Comparison of ENCODE assay signal across 9 cellular contexts in the genomic region with DNA sequence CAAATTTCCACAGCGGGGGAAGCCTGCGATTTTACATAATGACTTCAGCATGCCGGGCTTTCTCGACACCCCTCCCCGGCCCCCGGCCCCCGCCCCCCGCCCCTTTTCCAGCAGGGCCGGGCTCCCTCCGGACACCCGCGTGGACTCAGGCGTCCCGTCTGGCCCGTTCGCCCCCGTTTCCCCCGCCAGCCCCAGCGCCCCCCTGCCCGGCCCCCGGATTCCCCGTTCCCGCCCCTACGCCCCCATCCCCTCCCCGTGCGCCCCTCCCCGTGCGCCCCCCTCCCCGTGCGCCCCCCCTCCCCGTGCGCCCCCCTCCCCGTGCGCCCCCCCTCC. TPM values are rescaled to one million over a fixed set of nuclear protein-coding genes. Genes with fewer than 3 reads are reported as not detected.
DNase-seq lines count a peak whose midpoint lies in the region; ATAC-seq, FAIRE-seq and TF ChIP-seq lines count a peak whose summit lies in the region.
"Had no signal": no experiment of that assay in that cellular context is flagged by ENCODE, and none has a peak within 500 bp of the region (broad histone marks: within the 10 kb centered on the region; RNA-seq: fewer than 3 reads in every experiment).

No MANE protein-coding gene starts in this region.

- no peaks in the 10 kb centered on the region for H3K9me3 Mint-ChIP-seq in CD4-positive, alpha-beta T cell

- H2AFZ ChIP-seq in Loucy (ENCODE audit: low read length), result no peak overlapping the region; the same call in 1 of the 2 replicates
- no peak overlapping the region for H2AFZ ChIP-seq in endothelial cell of umbilical vein (ENCODE audit: low read depth, low read length)

- POLR2A ChIA-PET in CD4-positive, alpha-beta T cell (lab: Charles Lee), result interaction anchor here (0.7 to 5.3 kb wide), 4 partner anchors 10 to 128 kb away, joined by 3 to 34 read pairs (median 16); no protein-coding TSS in a partner anchor
- POLR2A ChIA-PET in endothelial cell of umbilical vein (lab: Charles Lee), result interaction anchor here (0.6 to 1.2 kb wide), 3 partner anchors 9 to 112 kb away, joined by 4 to 6 read pairs (median 4); no protein-coding TSS in a partner anchor

- H3K79me2 ChIP-seq in Loucy (ENCODE audit: insufficient read depth, low read length) (peaks cover 21% of the 10 kb centered on the region; the same call in 1 of the 2 replicates), endothelial cell of umbilical vein (ENCODE audit: control insufficient read depth, insufficient read depth, low read length) (no peaks in the 10 kb centered on the region)

- peak overlapping the region; percentile 83 for H3K4me2 ChIP-seq in Loucy (ENCODE audit: low read depth, low read length, poor library complexity, severe bottlenecking)
- no peak overlapping the region for H3K4me2 ChIP-seq in endothelial cell of umbilical vein (ENCODE audit: insufficient read depth, low read length)

- WGBS in psoas muscle, 3 donors, result 0 to 3% (median 2%) methylated on average over 8 to 26 of the region's 34 CpGs

- peak overlapping the region; percentile 96 for H3K4me3 Mint-ChIP-seq in CD4-positive, alpha-beta T cell

- H3F3A ChIP-seq in Loucy (ENCODE audit: low read depth), result peaks cover 6% of the 10 kb centered on the region; the same call in 1 of the 2 replicates

- H3K27me3 ChIP-seq in CD4-positive, alpha-beta T cell (ENCODE audit: control insufficient read depth, insufficient read depth, low read length), result no peaks in the 10 kb centered on the region
- no peaks in the 10 kb centered on the region for H3K27me3 ChIP-seq in Loucy (ENCODE audit: insufficient read depth, low read length, poor library complexity, severe bottlenecking)
- H3K27me3 ChIP-seq in endothelial cell of umbilical vein (ENCODE audit: control insufficient read depth in 2 of 2, insufficient read depth in 2 of 2, low read length in 2 of 2), result no peaks in the 10 kb centered on the region
- no peaks in the 10 kb centered on the region for H3K27me3 ChIP-seq in psoas muscle (ENCODE audit: insufficient read depth in 3 of 3, low read length in 2 of 3)

- H3K9me1 ChIP-seq in endothelial cell of umbilical vein (replicated peaks; ENCODE audit: control insufficient read depth, extremely low read depth, insufficient read depth, low read length), result no peaks in the 10 kb centered on the region

- no peak overlapping the region for H3K27ac ChIP-seq in CD4-positive, alpha-beta T cell (ENCODE audit: low read depth, low read length)
- H3K27ac ChIP-seq in endothelial cell of umbilical vein (ENCODE audit: insufficient read depth, low read depth, low read length) (peak overlapping the region; percentile 74), psoas muscle (peak overlapping the region; percentile 93)
- H3K27ac ChIP-seq: epithelial cell of prostate had no signal

- peak overlapping the region; percentile 91 for H3K27ac Mint-ChIP-seq in CD4-positive, alpha-beta T cell

- peaks cover 39% of the 10 kb centered on the region for H3K4me1 ChIP-seq in Loucy (ENCODE audit: insufficient read depth, low read length, poor library complexity, severe bottlenecking)
- peaks cover 41% of the 10 kb centered on the region for H3K4me1 ChIP-seq in endothelial cell of umbilical vein (ENCODE audit: control insufficient read depth, extremely low read depth, insufficient read depth, low read length)
- peaks cover 21% of the 10 kb centered on the region for H3K4me1 ChIP-seq in psoas muscle

- peak overlapping the region; percentile 82 for H3K4me3 ChIP-seq in Loucy (ENCODE audit: low read length, poor library complexity, severe bottlenecking)
- no peak overlapping the region for H3K4me3 ChIP-seq in endothelial cell of umbilical vein (replicated peaks in 1 of 3; ENCODE audit: insufficient read depth in 1 of 3, low read depth in 1 of 3, low read length in 3 of 3)
- H3K4me3 ChIP-seq in psoas muscle, result peak overlapping the region; percentile 66

- no peak for ATAC-seq in CD4-positive, alpha-beta T cell (ENCODE audit: poor library complexity)
- no peak for ATAC-seq in psoas muscle
- no peak for ATAC-seq in HG02588 (IDR thresholded peaks at IDR 0.05; ENCODE audit: unreplicated experiment)

- no peaks in the 10 kb centered on the region for H3K27me3 Mint-ChIP-seq in CD4-positive, alpha-beta T cell

- H3K36me3 ChIP-seq in Loucy (ENCODE audit: insufficient read depth, low read length) (no peaks in the 10 kb centered on the region), endothelial cell of umbilical vein (ENCODE audit: control insufficient read depth in 2 of 2, extremely low read depth in 1 of 2, insufficient read depth in 2 of 2, low read length in 2 of 2) (no peaks in the 10 kb centered on the region), psoas muscle (ENCODE audit: insufficient read depth in 1 of 2, low read depth in 1 of 2) (no peaks in the 10 kb centered on the region)

- no peak for FAIRE-seq in endothelial cell of umbilical vein (lab: Jason Lieb, UNC)

- no TSS peak for BruUV-seq in endothelial cell of umbilical vein (replicated peaks; lab: Mats Ljungman, UMichigan)

- in situ Hi-C loops in GM13976 (cut with MboI; ENCODE audit: low sequenced_read_pairs, unreplicated experiment), result no loop called here

- H3K9me3 ChIP-seq in CD4-positive, alpha-beta T cell (ENCODE audit: control insufficient read depth, low read length), result no peaks in the 10 kb centered on the region
- H3K9me3 ChIP-seq in Loucy (ENCODE audit: insufficient read depth, low read depth, low read length) (no peaks in the 10 kb centered on the region), endothelial cell of umbilical vein (replicated peaks; ENCODE audit: control insufficient read depth, insufficient read depth, low read length) (no peaks in the 10 kb centered on the region), psoas muscle (no peaks in the 10 kb centered on the region)

- H3K36me3 Mint-ChIP-seq in CD4-positive, alpha-beta T cell (ENCODE audit: low read depth), result peaks cover 22% of the 10 kb centered on the region

- CTCF ChIA-PET in CD4-positive, alpha-beta T cell (lab: Charles Lee), result interaction anchor here (1.2 to 2.7 kb wide), 3 partner anchors 10 to 134 kb away, joined by 4 to 18 read pairs (median 5); no protein-coding TSS in a partner anchor
- CTCF ChIA-PET in endothelial cell of umbilical vein (lab: Charles Lee), result interaction anchor here (1.0 to 3.5 kb wide), 7 partner anchors 10 to 133 kb away, joined by 3 to 32 read pairs (median 6); no protein-coding TSS in a partner anchor

- H3K4me1 Mint-ChIP-seq in CD4-positive, alpha-beta T cell (ENCODE audit: low read depth), result peaks cover 49% of the 10 kb centered on the region

- H4K20me1 ChIP-seq in Loucy (ENCODE audit: insufficient read depth, low read length, poor library complexity, severe bottlenecking) (no peaks in the 10 kb centered on the region), endothelial cell of umbilical vein (replicated peaks; ENCODE audit: control insufficient read depth, extremely low read depth, insufficient read depth, low read length) (no peaks in the 10 kb centered on the region)

- dilution Hi-C loops in endothelial cell of umbilical vein (cut with MboI; ENCODE audit: extremely low pct_ligation_motif_present, low sequenced_read_pairs), result no loop called here

- H3K9ac ChIP-seq in Loucy (ENCODE audit: low read depth, low read length, poor library complexity, severe bottlenecking) (no peak overlapping the region), endothelial cell of umbilical vein (replicated peaks; ENCODE audit: extremely low read depth, insufficient read depth, low read length) (peak overlapping the region; percentile 70)

- no peak for TF ChIP-seq CTCF in CD4-positive, alpha-beta T cell (IDR thresholded peaks at IDR 0.05)
- TF ChIP-seq CTCF in Loucy (conservative IDR thresholded peaks at IDR 0.05; ENCODE audit: low read length) (no peak), endothelial cell of umbilical vein (IDR thresholded peaks at IDR 0.05; ENCODE audit: extremely low read depth in 1 of 2, insufficient read depth in 1 of 2, low read depth in 1 of 2, low read length in 2 of 2) (no peak), psoas muscle (IDR thresholded peaks at IDR 0.05) (no peak), GM13976 (IDR thresholded peaks at IDR 0.05; ENCODE audit: borderline replicate concordance, control extremely low read depth, extremely low read depth, insufficient read depth, missing control alignments) (no peak)

- no peaks in the 10 kb centered on the region for H3K9me2 ChIP-seq in Loucy (replicated peaks; ENCODE audit: low read depth, low read length)

- TF ChIP-seq POLR2A in endothelial cell of umbilical vein (IDR thresholded peaks at IDR 0.05; ENCODE audit: low read depth, low read length), result no peak

- no peak for DNase-seq in CD4-positive, alpha-beta T cell
- DNase-seq in endothelial cell of umbilical vein (ENCODE audit: low read depth, low spot score), result no peak
- no peak for DNase-seq in psoas muscle
- DNase-seq in NCI-H2196 (lab: John Stamatoyannopoulos, UW; ENCODE audit: unreplicated experiment), result no peak
- DNase-seq in cerebellar cortex (ENCODE audit: low spot score), result no peak
- DNase-seq in GM13976 (ENCODE audit: low spot score), result no peak

- intact Hi-C loops in CD4-positive, alpha-beta T cell (cut with DNase I, micrococcal nuclease), result loop anchor here (2.0 to 5.0 kb wide), 5 partner anchors 42 to 557 kb away; a partner anchor contains a TSS
- intact Hi-C loops in endothelial cell of umbilical vein (cut with micrococcal nuclease) (loop anchor here (2.0 kb wide), 1 partner anchor 284 kb away; a partner anchor contains a TSS), psoas muscle (cut with DNase I) (loop anchor here in 1 of 2 donors (10.0 kb wide), 1 partner anchor 640 kb away; a partner anchor contains a TSS)

TF ChIP-seq in endothelial cell of umbilical vein, 7 proteins besides CTCF, POLR2A, EP300 and RAD21 (continues in another document):
- TF ChIP-seq EZH2 (IDR thresholded peaks at IDR 0.05; ENCODE audit: borderline replicate concordance, low read depth, low read length, severe bottlenecking) (no peak), POLR2AphosphoS5 (IDR thresholded peaks at IDR 0.05; ENCODE audit: insufficient read depth, low read depth, low read length) (no peak), FOS (IDR thresholded peaks at IDR 0.05; ENCODE audit: borderline replicate concordance, insufficient read depth, low read length) (no peak), GATA2 (IDR thresholded peaks at IDR 0.05; ENCODE audit: insufficient read depth, insufficient read length, low read depth, low read length) (no peak), JUN (IDR thresholded peaks at IDR 0.05; ENCODE audit: borderline replicate concordance, insufficient read depth, insufficient read length, low read depth) (no peak)

RNA-seq across cellular contexts. Expression of a gene that starts 0.5 kb away (rescaled TPM):
- 100 to 1,000 TPM; 107 to 113 TPM for total RNA-seq in CD4-positive, alpha-beta T cell
- 26.8 and 30.0 TPM in 2 replicates for total RNA-seq in endothelial cell of umbilical vein
- polyA plus RNA-seq in endothelial cell of umbilical vein, result 11.1 and 13.6 TPM in 2 replicates
- polyA plus RNA-seq in endothelial cell of umbilical vein (2011; cell fraction: cytosol; rRNA removed), result 10.6 and 12.8 TPM in 2 replicates
- polyA plus RNA-seq in endothelial cell of umbilical vein (2011; cell fraction: nucleus; rRNA removed), result 20.2 and 22.3 TPM in 2 replicates
- polyA plus RNA-seq in endothelial cell of umbilical vein (2012), result 14.0 and 17.1 TPM in 2 replicates
- 11.6 and 15.7 TPM in 2 replicates for polyA minus RNA-seq in endothelial cell of umbilical vein
- 0.61 TPM for polyA minus RNA-seq in endothelial cell of umbilical vein (2011; cell fraction: cytosol; rRNA and poly(A)+ RNA removed)
- 15.2 and 41.1 TPM in 2 replicates for polyA minus RNA-seq in endothelial cell of umbilical vein (2011; cell fraction: nucleus; rRNA and poly(A)+ RNA removed)
- 10 to 100 TPM; 21.0 to 28.7 (median 24.2) TPM for total RNA-seq in psoas muscle
- polyA plus RNA-seq in psoas muscle, result 10 to 100 TPM in 2 of 3 donors, 1 to 10 TPM in 1; 3.0 to 20.8 (median 15.4) TPM

Comparison
In these comparisons a context has a peak if more than half of its experiments do, and no peak if none do; other contexts are left out.
1. H3K4me3 ChIP-seq: peak in Loucy (single experiment) and psoas muscle (single experiment); none in endothelial cell of umbilical vein (0 of 3).